16 cellular contexts compared by ENCODE assay signal in the genomic region with DNA sequence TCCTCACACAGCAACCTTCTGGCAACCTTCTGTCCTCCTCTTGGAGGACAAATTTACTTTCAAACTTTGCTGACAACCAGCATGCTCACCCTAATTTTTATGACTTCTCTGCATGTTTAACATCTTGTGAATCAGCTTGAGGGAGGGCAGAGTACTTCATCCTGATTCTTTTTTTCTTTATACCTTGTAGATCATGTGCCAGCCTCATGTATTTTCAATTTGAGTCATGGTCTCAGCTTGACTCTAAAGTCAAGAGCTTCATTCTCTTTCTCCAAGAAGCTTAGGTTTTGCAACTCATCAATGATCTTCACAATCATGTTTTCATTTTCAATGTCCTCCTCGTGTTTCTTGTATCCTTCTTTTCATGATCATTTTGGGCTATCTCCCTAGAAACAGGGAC. TPM values are rescaled to one million over a fixed set of nuclear protein-coding genes. Genes with fewer than 3 reads are reported as not detected.
DNase-seq lines count a peak whose midpoint lies in the region; ATAC-seq and TF ChIP-seq lines count a peak whose summit lies in the region.
"Had no signal": no experiment of that assay in that cellular context is flagged by ENCODE, and none has a peak within 500 bp of the region (broad histone marks: within the 10 kb centered on the region; RNA-seq: fewer than 3 reads in every experiment).

No MANE protein-coding gene starts in this region.

- no peaks in the 10 kb centered on the region for H3K27me3 Mint-ChIP-seq in activated naive CD4-positive, alpha-beta T cell treated with anti-CD3 and anti-CD28 coated beads for 36 hours (ENCODE audit: low read depth)

- H3K27me3 ChIP-seq in OCI-LY3 (ENCODE audit: low read depth, low read length) = peaks cover 9% of the 10 kb centered on the region
- H3K27me3 ChIP-seq in SJCRH30 = no peaks in the 10 kb centered on the region
- H3K27me3 ChIP-seq: BLaER1 treated with 17β-estradiol and CSF1 and Interleukin-3, amounts not matched to agents 10 nM and 100 nM had no signal

- no peaks in the 10 kb centered on the region for H3K36me3 ChIP-seq in OCI-LY3 (replicated peaks; ENCODE audit: low read depth, low read length)
- H3K36me3 ChIP-seq in SJCRH30 = no peaks in the 10 kb centered on the region
- H3K36me3 ChIP-seq: BLaER1 treated with 17β-estradiol and CSF1 and Interleukin-3, amounts not matched to agents 10 nM and 100 nM had no signal

- no peak overlapping the region for H3K4me3 Mint-ChIP-seq in activated naive CD4-positive, alpha-beta T cell treated with anti-CD3 and anti-CD28 coated beads for 36 hours
- H3K4me3 Mint-ChIP-seq: B cell; CD4-positive, alpha-beta T cell; CD8-positive, alpha-beta T cell had no signal

- H3K4me2 ChIP-seq in OCI-LY3 (ENCODE audit: low read length) = peak overlapping the region; percentile 9; the same call in 1 of the 2 replicates
- H3K4me2 ChIP-seq: BLaER1 treated with 17β-estradiol and CSF1 and Interleukin-3, amounts not matched to agents 10 nM and 100 nM had no signal

- H3K9me3 ChIP-seq in OCI-LY3 (ENCODE audit: insufficient read depth, low read length) = no peaks in the 10 kb centered on the region
- H3K9me3 ChIP-seq in SJCRH30 (replicated peaks) = no peaks in the 10 kb centered on the region
- H3K9me3 ChIP-seq: BLaER1 treated with 17β-estradiol and CSF1 and Interleukin-3, amounts not matched to agents 10 nM and 100 nM; Caco-2 had no signal

- no peaks in the 10 kb centered on the region for H3K9me3 Mint-ChIP-seq in activated naive CD4-positive, alpha-beta T cell treated with anti-CD3 and anti-CD28 coated beads for 36 hours
- H3K9me3 Mint-ChIP-seq: CD4-positive, alpha-beta T cell; CD8-positive, alpha-beta T cell had no signal

- CTCF ChIA-PET in activated naive CD4-positive, alpha-beta T cell treated with anti-CD3 and anti-CD28 coated beads for 36 hours (lab: Charles Lee) = no interaction called here

- peaks cover 8% of the 10 kb centered on the region for H3K4me1 Mint-ChIP-seq in activated naive CD4-positive, alpha-beta T cell treated with anti-CD3 and anti-CD28 coated beads for 36 hours (ENCODE audit: low read depth)
- H3K4me1 Mint-ChIP-seq: B cell had no signal

- H3K36me3 Mint-ChIP-seq in activated naive CD4-positive, alpha-beta T cell treated with anti-CD3 and anti-CD28 coated beads for 36 hours (ENCODE audit: low read depth) = no peaks in the 10 kb centered on the region
- H3K36me3 Mint-ChIP-seq: CD8-positive, alpha-beta T cell had no signal

- no peak for ATAC-seq in HG02852 (IDR thresholded peaks at IDR 0.05; ENCODE audit: unreplicated experiment)
- ATAC-seq: CD8-positive, alpha-beta T cell had no signal

- intact Hi-C loops in activated naive CD4-positive, alpha-beta T cell treated with anti-CD3 and anti-CD28 coated beads for 36 hours (cut with micrococcal nuclease) = no loop called here

- TF ChIP-seq CTCF in OCI-LY3 (IDR thresholded peaks at IDR 0.05; ENCODE audit: low read depth, low read length) = no peak

- H3K27ac ChIP-seq in OCI-LY3 (ENCODE audit: low read length) (no peak overlapping the region), SJCRH30 (no peak overlapping the region)
- H3K27ac ChIP-seq: BLaER1 treated with 17β-estradiol and CSF1 and Interleukin-3, amounts not matched to agents 10 nM and 100 nM; C4-2B had no signal

- no peak overlapping the region for H3K9ac ChIP-seq in OCI-LY3 (ENCODE audit: low read length)
- H3K9ac ChIP-seq: BLaER1 treated with 17β-estradiol and CSF1 and Interleukin-3, amounts not matched to agents 10 nM and 100 nM had no signal

- H4K20me1 ChIP-seq in OCI-LY3 (ENCODE audit: insufficient read depth, low read length) = no peaks in the 10 kb centered on the region
- H4K20me1 ChIP-seq: BLaER1 treated with 17β-estradiol and CSF1 and Interleukin-3, amounts not matched to agents 10 nM and 100 nM had no signal

- H3K4me3 ChIP-seq in OCI-LY3 (ENCODE audit: low read length) = no peak overlapping the region
- no peak overlapping the region for H3K4me3 ChIP-seq in SJCRH30
- H3K4me3 ChIP-seq: BLaER1 treated with 17β-estradiol and CSF1 and Interleukin-3, amounts not matched to agents 10 nM and 100 nM had no signal

- no peak overlapping the region for H2AFZ ChIP-seq in OCI-LY3 (ENCODE audit: low read depth, low read length)

- no peaks in the 10 kb centered on the region for H3K79me2 ChIP-seq in OCI-LY3 (ENCODE audit: low read length)

- no peak for DNase-seq in activated naive CD4-positive, alpha-beta T cell treated with anti-CD3 and anti-CD28 coated beads for 36 hours
- DNase-seq in activated naive CD4-positive, alpha-beta T cell treated with Interleukin-2 at 50 U/mL for 16 hours = no peak
- no peak for DNase-seq in SJCRH30
- DNase-seq: 8988T; AML-193; Caco-2; Calu3; CD4-positive, alpha-beta T cell; CD8-positive, alpha-beta T cell; DMS79 treated with DMSO at 0.1 percent for 48 hours; GF-D8 had no signal

- H3K27ac Mint-ChIP-seq in activated naive CD4-positive, alpha-beta T cell treated with anti-CD3 and anti-CD28 coated beads for 36 hours = peak overlapping the region; percentile 36
- H3K27ac Mint-ChIP-seq: B cell; CD4-positive, alpha-beta T cell; CD8-positive, alpha-beta T cell had no signal

- H3K4me1 ChIP-seq in OCI-LY3 (ENCODE audit: low read length) (peaks cover 7% of the 10 kb centered on the region), SJCRH30 (no peaks in the 10 kb centered on the region)
- H3K4me1 ChIP-seq: Caco-2 had no signal

RNA-seq across cellular contexts. Expression of gene KRTAP9-7, which starts 3.6 kb away (rescaled TPM):
- not detected for total RNA-seq in activated naive CD4-positive, alpha-beta T cell treated with anti-CD3 and anti-CD28 coated beads for 36 hours
- not detected in 2 replicates for total RNA-seq in SJCRH30 (2014; rRNA removed; shearing (Covaris generic))
- total RNA-seq: B cell; Caco-2; Calu3; CD4-positive, alpha-beta T cell; CD8-positive, alpha-beta T cell had no signal

RNA-seq across cellular contexts. Expression of gene KRTAP9-6, which starts 6.7 kb away (rescaled TPM):
- not detected for total RNA-seq in activated naive CD4-positive, alpha-beta T cell treated with anti-CD3 and anti-CD28 coated beads for 36 hours
- not detected in 2 replicates for total RNA-seq in SJCRH30 (2014; rRNA removed; shearing (Covaris generic))
- total RNA-seq: B cell; Caco-2; Calu3; CD4-positive, alpha-beta T cell; CD8-positive, alpha-beta T cell had no signal

RNA-seq across cellular contexts. Expression of gene KRTAP9-9, which starts 16.7 kb away (rescaled TPM):
- not detected for total RNA-seq in activated naive CD4-positive, alpha-beta T cell treated with anti-CD3 and anti-CD28 coated beads for 36 hours
- not detected in 2 replicates for total RNA-seq in SJCRH30 (2014; rRNA removed; shearing (Covaris generic))
- total RNA-seq: B cell; Caco-2; Calu3; CD4-positive, alpha-beta T cell; CD8-positive, alpha-beta T cell had no signal

RNA-seq across cellular contexts. Expression of gene KRTAP9-4, which starts 22.4 kb away (rescaled TPM):
- not detected for total RNA-seq in activated naive CD4-positive, alpha-beta T cell treated with anti-CD3 and anti-CD28 coated beads for 36 hours
- 0.10 TPM in 1 of 2 replicates, not detected in the other for total RNA-seq in SJCRH30 (2014; rRNA removed; shearing (Covaris generic))
- total RNA-seq: B cell; Caco-2; Calu3; CD4-positive, alpha-beta T cell; CD8-positive, alpha-beta T cell had no signal

RNA-seq across cellular contexts. Expression of gene KRTAP29-1, which starts 30.8 kb away (rescaled TPM):
- not detected for total RNA-seq in activated naive CD4-positive, alpha-beta T cell treated with anti-CD3 and anti-CD28 coated beads for 36 hours
- total RNA-seq in SJCRH30 (2014; rRNA removed; shearing (Covaris generic)) = not detected in 2 replicates
- total RNA-seq: B cell; Caco-2; Calu3; CD4-positive, alpha-beta T cell; CD8-positive, alpha-beta T cell had no signal
